Comparison of ENCODE assay signal across 8 cellular contexts in the genomic region with DNA sequence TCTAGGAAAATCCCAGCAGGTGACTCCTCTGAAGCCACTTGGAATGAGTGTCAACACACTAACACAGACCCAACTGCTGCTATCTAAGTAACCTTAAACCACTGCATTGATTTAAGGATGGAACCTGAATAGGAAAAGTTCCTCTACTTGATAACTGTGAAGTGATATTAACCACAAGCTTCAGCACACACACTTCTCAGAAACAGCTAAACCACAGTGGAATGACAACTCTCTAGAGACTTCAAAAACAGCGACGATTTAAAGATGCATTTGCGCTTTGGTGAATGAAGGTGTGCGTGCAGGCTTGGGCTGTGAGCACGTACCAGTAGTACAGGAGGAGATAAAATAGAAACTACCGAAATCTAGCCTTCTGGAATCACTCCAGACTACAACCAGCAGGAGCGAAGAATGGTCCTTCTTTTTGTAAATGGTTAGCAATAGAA.
DNase-seq lines count a peak whose midpoint lies in the region; ATAC-seq and TF ChIP-seq lines count a peak whose summit lies in the region.

No MANE protein-coding gene starts in this region.

- ATAC-seq in HG02970 (IDR thresholded peaks at IDR 0.05; ENCODE audit: low FRiP score, unreplicated experiment) (peak; percentile 42), lower lobe of right lung (peak; percentile 41 to 46), GM21786 (IDR thresholded peaks at IDR 0.05; ENCODE audit: unreplicated experiment) (no peak)

- TF ChIP-seq CTCF in GM10266 (IDR thresholded peaks at IDR 0.05; ENCODE audit: control insufficient read depth, insufficient read depth, low read depth, missing control alignments) (no peak), MCF 10A (IDR thresholded peaks at IDR 0.05; ENCODE audit: unreplicated experiment) (no peak), lower lobe of right lung (IDR thresholded peaks at IDR 0.05) (no peak)

- DNase-seq in GM10266 (ENCODE audit: extremely low spot score) (peak; percentile 36), T-helper 1 cell (peak in 4 of 5 donors; percentile 23 to 85 (median 40)), MCF 10A (ENCODE audit: unreplicated experiment) (peak; percentile 6), lower lobe of right lung (no peak), dedifferentiated amniotic fluid mesenchymal stem cell (ENCODE audit: extremely low spot score) (no peak)
- peak; percentile 16 to 22 for DNase-seq in stimulated activated CD8-positive, alpha-beta memory T cell treated with anti-CD3 and anti-CD28 coated beads, Interleukin-2, amount 100 ng/mL, for 48 hours (ENCODE audit: low read depth in 2 of 2)

- no peaks in the 10 kb centered on the region for H3K27me3 ChIP-seq in lower lobe of right lung (ENCODE audit: low read depth)

- no peaks in the 10 kb centered on the region for H3K9me3 ChIP-seq in lower lobe of right lung

- peaks cover 13% of the 10 kb centered on the region for H3K36me3 ChIP-seq in lower lobe of right lung

- intact Hi-C loops in MCF 10A (cut with micrococcal nuclease) (loop anchor here (2.0 kb wide), 1 partner anchor 67 kb away; no protein-coding TSS in a partner anchor), lower lobe of right lung (cut with DNase I) (no loop called here)

- peaks cover 9% of the 10 kb centered on the region for H3K36me3 Mint-ChIP-seq in MCF 10A (ENCODE audit: insufficient read depth, unreplicated experiment)

- H3K4me1 ChIP-seq in lower lobe of right lung, result peaks cover 29% of the 10 kb centered on the region

- POLR2A ChIA-PET in MCF 10A (lab: Yijun Ruan, JAX), result interaction anchor here (0.8 to 2.4 kb wide), 15 partner anchors 10 to 191 kb away, joined by 3 to 17 read pairs (median 4); partner anchors contain the start of gene SSH2

- peaks cover 16% of the 10 kb centered on the region for H3K4me1 Mint-ChIP-seq in MCF 10A (ENCODE audit: insufficient read depth, unreplicated experiment)

- H3K27ac ChIP-seq in lower lobe of right lung, result peak overlapping the region; percentile 89

- peak overlapping the region; percentile 89 for H3K4me3 Mint-ChIP-seq in MCF 10A (ENCODE audit: unreplicated experiment)

- CTCF ChIA-PET in MCF 10A (lab: Yijun Ruan, JAX), result interaction anchor here (0.6 to 2.4 kb wide), 6 partner anchors 16 to 636 kb away, joined by 3 to 9 read pairs (median 4); no protein-coding TSS in a partner anchor

- no peaks in the 10 kb centered on the region for H3K27me3 Mint-ChIP-seq in MCF 10A (ENCODE audit: insufficient read depth, unreplicated experiment)

- peak overlapping the region; percentile 3 for H3K27ac Mint-ChIP-seq in MCF 10A (ENCODE audit: low read depth, unreplicated experiment)

- no peaks in the 10 kb centered on the region for H3K9me3 Mint-ChIP-seq in MCF 10A (ENCODE audit: unreplicated experiment)

- peak overlapping the region; percentile 92 for H3K4me3 ChIP-seq in lower lobe of right lung

- no TSS peak for BruUV-seq in MCF 10A (replicated peaks; lab: Mats Ljungman, UMichigan)

Comparison
In these comparisons a context has a peak if more than half of its experiments do, and no peak if none do; other contexts are left out.
1. DNase-seq: peak in GM10266 (single experiment), T-helper 1 cell (4 of 5), MCF 10A (single experiment) and stimulated activated CD8-positive, alpha-beta memory T cell treated with anti-CD3 and anti-CD28 coated beads, Interleukin-2, amount 100 ng/mL, for 48 hours (2 of 2); none in lower lobe of right lung (single experiment) and dedifferentiated amniotic fluid mesenchymal stem cell (single experiment).